Comparison of ENCODE assay signal across 1 cellular context in the genomic region with DNA sequence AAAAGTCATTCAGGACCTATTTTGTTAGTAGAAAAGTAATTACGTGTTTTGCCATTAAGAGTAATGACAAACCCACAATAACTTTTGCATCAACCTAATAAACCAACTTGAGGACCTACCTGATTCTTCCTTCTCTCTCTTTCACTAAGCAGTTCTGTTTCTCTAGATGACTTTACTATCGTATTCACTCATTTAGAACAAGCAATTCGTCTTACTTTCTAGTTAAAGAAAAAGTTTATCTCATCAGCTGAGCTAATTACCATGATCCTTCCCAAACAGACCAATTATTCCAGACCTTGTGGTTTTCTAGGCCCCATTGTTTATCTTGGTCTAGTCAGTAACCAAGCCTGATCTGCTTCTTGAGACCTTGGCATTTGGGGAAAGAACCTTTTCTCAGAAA.
TF ChIP-seq lines count a peak whose summit lies in the region.

No MANE protein-coding gene starts in this region.

TF ChIP-seq in GM12878, 131 proteins besides CTCF, POLR2A, EP300 and RAD21 (continued from another document):
- TF ChIP-seq MTA3 (IDR thresholded peaks at IDR 0.05; ENCODE audit: borderline replicate concordance, low read length) (no peak), ZNF217 (IDR thresholded peaks at IDR 0.05) (peak; percentile 63; the same call in 1 of the 2 replicates), IKZF1 (conservative IDR thresholded peaks at IDR 0.05) (peak; percentile 89), IKZF2 (IDR thresholded peaks at IDR 0.05) (peak; percentile 97), MEF2B (IDR thresholded peaks at IDR 0.05; ENCODE audit: partially characterized antibody, poor library complexity, severe bottlenecking) (peak; percentile 54), TBL1XR1 (IDR thresholded peaks at IDR 0.05; ENCODE audit: low read depth, low read length) (0 out of 2 replicates have a peak, but pooled peaks have one; percentile 33), BCL11A (IDR thresholded peaks at IDR 0.05; ENCODE audit: low read depth, low read length) (peak; percentile 64; the same call in 1 of the 2 replicates), PAX5 (IDR thresholded peaks at IDR 0.05; ENCODE audit: borderline replicate concordance, low read depth, low read length) (0 out of 2 replicates have a peak, but pooled peaks have one; percentile 32), NBN (IDR thresholded peaks at IDR 0.05) (0 out of 2 replicates have a peak, but pooled peaks have one; percentile 50), SREBF1 (IDR thresholded peaks at IDR 0.05; ENCODE audit: low read length) (no peak), TCF12 (IDR thresholded peaks at IDR 0.05; ENCODE audit: low read depth, low read length) (no peak), BHLHE40 (IDR thresholded peaks at IDR 0.05; ENCODE audit: borderline replicate concordance in 1 of 2, low read depth in 2 of 2, low read length in 1 of 2) (peak in 1 of 2 experiments; percentile 49; a peak in 2 of 4 replicates), ZZZ3 (IDR thresholded peaks at IDR 0.05; ENCODE audit: control insufficient read depth, insufficient read length, low read depth) (no peak), ZNF622 (IDR thresholded peaks at IDR 0.05) (no peak), MTA2 (IDR thresholded peaks at IDR 0.05; ENCODE audit: low read depth) (peak; percentile 100), DPF2 (IDR thresholded peaks at IDR 0.05) (peak; percentile 87), JUNB (IDR thresholded peaks at IDR 0.05) (0 out of 2 replicates have a peak, but pooled peaks have one; percentile 13), BMI1 (IDR thresholded peaks at IDR 0.05; ENCODE audit: borderline replicate concordance) (peak; percentile 67)
- TF ChIP-seq, protein P1, sequence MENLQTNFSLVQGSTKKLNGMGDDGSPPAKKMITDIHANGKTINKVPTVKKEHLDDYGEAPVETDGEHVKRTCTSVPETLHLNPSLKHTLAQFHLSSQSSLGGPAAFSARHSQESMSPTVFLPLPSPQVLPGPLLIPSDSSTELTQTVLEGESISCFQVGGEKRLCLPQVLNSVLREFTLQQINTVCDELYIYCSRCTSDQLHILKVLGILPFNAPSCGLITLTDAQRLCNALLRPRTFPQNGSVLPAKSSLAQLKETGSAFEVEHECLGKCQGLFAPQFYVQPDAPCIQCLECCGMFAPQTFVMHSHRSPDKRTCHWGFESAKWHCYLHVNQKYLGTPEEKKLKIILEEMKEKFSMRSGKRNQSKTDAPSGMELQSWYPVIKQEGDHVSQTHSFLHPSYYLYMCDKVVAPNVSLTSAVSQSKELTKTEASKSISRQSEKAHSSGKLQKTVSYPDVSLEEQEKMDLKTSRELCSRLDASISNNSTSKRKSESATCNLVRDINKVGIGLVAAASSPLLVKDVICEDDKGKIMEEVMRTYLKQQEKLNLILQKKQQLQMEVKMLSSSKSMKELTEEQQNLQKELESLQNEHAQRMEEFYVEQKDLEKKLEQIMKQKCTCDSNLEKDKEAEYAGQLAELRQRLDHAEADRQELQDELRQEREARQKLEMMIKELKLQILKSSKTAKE (IDR thresholded peaks at IDR 0.05; ENCODE audit: low read depth, poor library complexity, severe bottlenecking): peak; percentile 56
- TF ChIP-seq, protein P2, sequence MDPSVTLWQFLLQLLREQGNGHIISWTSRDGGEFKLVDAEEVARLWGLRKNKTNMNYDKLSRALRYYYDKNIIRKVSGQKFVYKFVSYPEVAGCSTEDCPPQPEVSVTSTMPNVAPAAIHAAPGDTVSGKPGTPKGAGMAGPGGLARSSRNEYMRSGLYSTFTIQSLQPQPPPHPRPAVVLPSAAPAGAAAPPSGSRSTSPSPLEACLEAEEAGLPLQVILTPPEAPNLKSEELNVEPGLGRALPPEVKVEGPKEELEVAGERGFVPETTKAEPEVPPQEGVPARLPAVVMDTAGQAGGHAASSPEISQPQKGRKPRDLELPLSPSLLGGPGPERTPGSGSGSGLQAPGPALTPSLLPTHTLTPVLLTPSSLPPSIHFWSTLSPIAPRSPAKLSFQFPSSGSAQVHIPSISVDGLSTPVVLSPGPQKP (IDR thresholded peaks at IDR 0.05; ENCODE audit: low read depth, low read length): no peak
